Comparison of ENCODE assay signal across 11 cellular contexts in genomic region chr10:92238062-92238585, GRCh38. TPM values are rescaled to one million over a fixed set of nuclear protein-coding genes. Genes with fewer than 3 reads are reported as not detected.
DNase-seq lines count a peak whose midpoint lies in the region; ATAC-seq, FAIRE-seq and TF ChIP-seq lines count a peak whose summit lies in the region.
"Had no signal": no experiment of that assay in that cellular context is flagged by ENCODE, and none has a peak within 500 bp of the region (broad histone marks: within the 10 kb centered on the region; RNA-seq: fewer than 3 reads in every experiment).

No MANE protein-coding gene starts in this region.

- TF ChIP-seq CTCF in astrocyte (IDR thresholded peaks at IDR 0.05; ENCODE audit: insufficient read depth, low read depth, low read length) (no peak), sigmoid colon (IDR thresholded peaks at IDR 0.05) (no peak), MM.1S (IDR thresholded peaks at IDR 0.05; ENCODE audit: low read length) (no peak)

- H3K9me3 ChIP-seq in astrocyte (ENCODE audit: insufficient read depth, low read depth, low read length) (no peaks in the 10 kb centered on the region), sigmoid colon (no peaks in the 10 kb centered on the region), MM.1S (replicated peaks; ENCODE audit: insufficient read depth, low read length) (no peaks in the 10 kb centered on the region)

- peaks cover 16% of the 10 kb centered on the region for H3K27me3 Mint-ChIP-seq in astrocyte (ENCODE audit: low read depth, unreplicated experiment)

- no peak overlapping the region for H3K27ac Mint-ChIP-seq in astrocyte (ENCODE audit: unreplicated experiment)
- H3K27ac Mint-ChIP-seq: activated naive CD4-positive, alpha-beta T cell treated with anti-CD3 and anti-CD28 coated beads for 36 hours had no signal

- no peaks in the 10 kb centered on the region for H3K9me2 ChIP-seq in MM.1S (replicated peaks; ENCODE audit: insufficient read depth, low read length)

- peaks cover 22% of the 10 kb centered on the region for H3F3A ChIP-seq in MM.1S (ENCODE audit: insufficient read depth, low read length)

- H3K79me2 ChIP-seq in astrocyte (ENCODE audit: insufficient read depth, low read length) (no peaks in the 10 kb centered on the region), MM.1S (ENCODE audit: low read length) (peaks cover 45% of the 10 kb centered on the region)

- no peak overlapping the region for H2AFZ ChIP-seq in astrocyte (ENCODE audit: low read depth, low read length)
- no peak overlapping the region for H2AFZ ChIP-seq in MM.1S (ENCODE audit: low read length)

- no peak overlapping the region for H3K27ac ChIP-seq in astrocyte (ENCODE audit: low read depth, low read length)
- H3K27ac ChIP-seq in sigmoid colon: peak overlapping the region; percentile 88 to 94 (median 89)
- no peak overlapping the region for H3K27ac ChIP-seq in MM.1S (ENCODE audit: low read length)

- H3K9ac ChIP-seq in astrocyte (ENCODE audit: low read length): no peak overlapping the region
- H3K9ac ChIP-seq in MM.1S (ENCODE audit: low read length): no peak overlapping the region

- TF ChIP-seq POLR2A in sigmoid colon (IDR thresholded peaks at IDR 0.05): no peak

- H3K4me3 ChIP-seq in astrocyte (ENCODE audit: insufficient read depth, low read depth, low read length): no peak overlapping the region
- peak overlapping the region in 3 of 4 donors; percentile 76 to 82 (median 78) for H3K4me3 ChIP-seq in sigmoid colon
- H3K4me3 ChIP-seq in MM.1S (ENCODE audit: low read length): no peak overlapping the region

- intact Hi-C loops in sigmoid colon (cut with DNase I): no loop called here

- H3K27me3 ChIP-seq in astrocyte (ENCODE audit: insufficient read depth, low read length) (no peaks in the 10 kb centered on the region), sigmoid colon (no peaks in the 10 kb centered on the region), MM.1S (replicated peaks; ENCODE audit: insufficient read depth, low read length) (no peaks in the 10 kb centered on the region)

- H3K4me2 ChIP-seq in astrocyte (ENCODE audit: low read length) (peak overlapping the region; percentile 95), MM.1S (ENCODE audit: low read depth, low read length) (no peak overlapping the region)

- H4K20me1 ChIP-seq in astrocyte (ENCODE audit: insufficient read depth, low read length) (peaks cover 6% of the 10 kb centered on the region), MM.1S (ENCODE audit: insufficient read depth, low read length) (no peaks in the 10 kb centered on the region)

- ATAC-seq in HG02763 (IDR thresholded peaks at IDR 0.05; ENCODE audit: unreplicated experiment) (no peak), HG02970 (IDR thresholded peaks at IDR 0.05; ENCODE audit: low FRiP score, unreplicated experiment) (no peak)

- no peaks in the 10 kb centered on the region for H3K9me3 Mint-ChIP-seq in astrocyte (ENCODE audit: unreplicated experiment)
- H3K9me3 Mint-ChIP-seq: activated naive CD4-positive, alpha-beta T cell treated with anti-CD3 and anti-CD28 coated beads for 36 hours had no signal

- TF ChIP-seq EP300 in sigmoid colon (IDR thresholded peaks at IDR 0.05): no peak

- H3K4me3 Mint-ChIP-seq in astrocyte (ENCODE audit: unreplicated experiment): no peak overlapping the region

- H3K4me1 ChIP-seq in astrocyte (ENCODE audit: insufficient read depth, low read length) (peaks cover 15% of the 10 kb centered on the region), sigmoid colon (peaks cover 0 to 48% (median 34%) of the 10 kb centered on the region in 4 donors), MM.1S (ENCODE audit: low read length) (peaks cover 30% of the 10 kb centered on the region)

- peaks cover 12% of the 10 kb centered on the region for H3K4me1 Mint-ChIP-seq in astrocyte (ENCODE audit: low read depth, unreplicated experiment)

- peak; percentile 45 for FAIRE-seq in GM18507 (lab: Jason Lieb, UNC)
- FAIRE-seq in astrocyte (lab: Jason Lieb, UNC): no peak
- FAIRE-seq in islet of Langerhans (lab: Jason Lieb, UNC): peak; percentile 65

- WGBS in sigmoid colon, 2 donors: 51 to 81% methylated on average over 3 of the region's 3 CpGs

- no peaks in the 10 kb centered on the region for H3K36me3 Mint-ChIP-seq in astrocyte (ENCODE audit: low read depth, unreplicated experiment)

- DNase-seq in GM18507 (ENCODE audit: extremely low spot score, insufficient read length, low read depth) (no peak), astrocyte (ENCODE audit: low read depth) (no peak), sigmoid colon (no peak), MM.1S (no peak)
- no peak for DNase-seq in stimulated activated CD4-positive, alpha-beta T cell treated with anti-CD3 and anti-CD28 coated beads, Interleukin-4, amount 100 ng/mL, for 1 hour
- DNase-seq: activated naive CD4-positive, alpha-beta T cell treated with anti-CD3 and anti-CD28 coated beads for 36 hours; DND-41; NCI-H524 had no signal

- H3K36me3 ChIP-seq in astrocyte (ENCODE audit: insufficient read depth, low read length): no peaks in the 10 kb centered on the region
- peaks cover 0 to 11% (median 0%) of the 10 kb centered on the region in 4 donors for H3K36me3 ChIP-seq in sigmoid colon
- H3K36me3 ChIP-seq in MM.1S (replicated peaks; ENCODE audit: insufficient read depth, low read length): 0 out of 2 replicates have a peak, but pooled peaks cover 3% of the 10 kb centered on the region

RNA-seq across cellular contexts. Expression of gene CPEB3, which starts 52.8 kb away (rescaled TPM):
- total RNA-seq in astrocyte (1.2 and 1.6 TPM in 2 replicates), sigmoid colon (1 to 10 TPM; 6.6 to 7.7 (median 7.3) TPM)
- polyA plus RNA-seq in sigmoid colon: 1 to 10 TPM; 1.6 to 2.3 (median 1.8) TPM

RNA-seq across cellular contexts. Expression of gene MARCHF5, which starts 52.8 kb away (rescaled TPM):
- 48.2 and 52.1 TPM in 2 replicates for total RNA-seq in astrocyte
- 10 to 100 TPM in 3 of 4 donors, 1 to 10 TPM in 1; 9.5 to 23.5 (median 16.7) TPM for total RNA-seq in sigmoid colon
- 10 to 100 TPM; 15.0 to 30.5 (median 19.0) TPM for polyA plus RNA-seq in sigmoid colon

Comparison
In these comparisons a context has a peak if more than half of its experiments do, and no peak if none do; other contexts are left out.
1. H3K27ac ChIP-seq: peak in sigmoid colon (4 of 4); none in astrocyte (single experiment) and MM.1S (single experiment).
2. H3K4me3 ChIP-seq: peak in sigmoid colon (3 of 4); none in astrocyte (single experiment) and MM.1S (single experiment).